21 cellular contexts compared by ENCODE assay signal in the genomic region with DNA sequence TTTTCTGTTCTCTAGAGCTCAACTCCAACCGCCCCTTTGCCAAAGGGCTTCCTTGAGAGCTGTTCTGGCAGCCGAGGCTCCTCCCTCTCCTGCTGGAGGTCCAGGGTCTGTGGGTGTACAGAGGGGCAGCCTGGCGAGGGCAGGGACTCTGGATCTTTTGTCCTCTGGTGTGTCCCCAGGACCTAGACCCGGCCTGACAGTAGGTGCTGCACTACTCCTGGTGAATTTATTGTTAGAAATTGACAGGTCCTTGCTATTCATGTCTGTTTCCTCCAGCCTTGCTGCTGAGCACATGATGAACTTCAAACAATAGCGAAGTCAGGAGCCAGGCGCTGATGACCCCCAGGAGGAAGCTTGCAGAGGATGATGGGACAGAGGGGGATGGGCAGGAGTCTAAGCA.
DNase-seq lines count a peak whose midpoint lies in the region; ATAC-seq, FAIRE-seq and TF ChIP-seq lines count a peak whose summit lies in the region.
"Had no signal": no experiment of that assay in that cellular context is flagged by ENCODE, and none has a peak within 500 bp of the region (broad histone marks: within the 10 kb centered on the region; RNA-seq: fewer than 3 reads in every experiment).

No MANE protein-coding gene starts in this region.

- H3K36me3 ChIP-seq in HEK293 (ENCODE audit: control insufficient read depth in 2 of 2, insufficient read depth in 1 of 2, low read length in 2 of 2) (no peaks in the 10 kb centered on the region), PC-9 (ENCODE audit: low read depth) (0 out of 2 replicates have a peak, but pooled peaks cover 7% of the 10 kb centered on the region), HepG2 (replicated peaks in 1 of 2; ENCODE audit: control insufficient read depth in 1 of 2, insufficient read depth in 2 of 2, low read length in 2 of 2) (no peaks in the 10 kb centered on the region), neuronal stem cell (replicated peaks in 1 of 2; ENCODE audit: control insufficient read depth in 2 of 2, insufficient read depth in 2 of 2, low read length in 2 of 2) (no peaks in the 10 kb centered on the region)

- H3K79me2 ChIP-seq in PC-9 (ENCODE audit: low read depth) (no peaks in the 10 kb centered on the region), HepG2 (ENCODE audit: insufficient read depth, low read length) (no peaks in the 10 kb centered on the region)

- no peak overlapping the region for H4K91ac ChIP-seq in neuronal stem cell (ENCODE audit: low read depth, low read length, poor library complexity)

- H3K36me3 Mint-ChIP-seq in stimulated activated memory B cell treated with anti-CD40 and anti-IgM and Interleukin-4, amounts not matched to agents 10 μg/mL and 1 μg/mL and 100 μg/mL, for 72 hours: peaks cover 8% of the 10 kb centered on the region
- H3K36me3 Mint-ChIP-seq: IgD-negative memory B cell had no signal

- no peak for TF ChIP-seq EP300 in HepG2 (IDR thresholded peaks at IDR 0.05; ENCODE audit: low read depth in 2 of 2, low read length in 2 of 2)
- no peak for TF ChIP-seq EP300 in HepG2 (CRISPR knock-in tag; IDR thresholded peaks at IDR 0.05; ENCODE audit: borderline replicate concordance)

- FAIRE-seq in HepG2 (lab: Jason Lieb, UNC): no peak
- FAIRE-seq: A204.1, D721Med, G401.6, GM12891, GM19239, H1 had no signal

- POLR2A ChIA-PET in HEK293 (lab: Yijun Ruan, JAX) (no interaction called here), PC-9 (lab: Charles Lee; ENCODE audit: unreplicated experiment) (interaction anchor here (0.6 to 0.7 kb wide), 2 partner anchors 35 to 95 kb away, joined by 3 read pairs; no protein-coding TSS in a partner anchor), HepG2 (lab: Yijun Ruan, JAX) (no interaction called here)

- H3K4me2 ChIP-seq in PC-9: peak overlapping the region; percentile 32
- H3K4me2 ChIP-seq in HepG2 (ENCODE audit: low read depth, low read length): no peak overlapping the region
- H3K4me2 ChIP-seq in neuronal stem cell (ENCODE audit: insufficient read depth, low read length, poor library complexity, severe bottlenecking): no peak overlapping the region

- no peak overlapping the region for H3K4ac ChIP-seq in neuronal stem cell (ENCODE audit: low read length)

- H3K14ac ChIP-seq in neuronal stem cell (ENCODE audit: low read length): no peak overlapping the region

- H2BK120ac ChIP-seq in neuronal stem cell (ENCODE audit: low read depth, low read length): no peak overlapping the region

- 25% methylated on average over 6 of the region's 6 CpGs for WGBS in HepG2 (ENCODE audit: low lambda C conversion rate)
- WGBS in neuronal stem cell (ENCODE audit: extremely low coverage in 2 of 2, insufficient read length in 2 of 2, insufficient replicate concordance in 1 of 2), 2 donors: no CpG with 5 or more reads among the region's 6 CpGs

- peaks cover 46% of the 10 kb centered on the region for H3K27me3 Mint-ChIP-seq in stimulated activated memory B cell treated with anti-CD40 and anti-IgM and Interleukin-4, amounts not matched to agents 10 μg/mL and 1 μg/mL and 100 μg/mL, for 72 hours

- intact Hi-C loops in PC-9 (cut with micrococcal nuclease; ENCODE audit: unreplicated experiment) (no loop called here), HepG2 (cut with micrococcal nuclease; ENCODE audit: unreplicated experiment) (no loop called here)

- in situ Hi-C loops in HepG2 (cut with HindIII; ENCODE audit: extremely low pct_ligation_motif_present, low pct_unique_long_range_greater_than_20kb): no loop called here

- no peak overlapping the region for H2BK12ac ChIP-seq in neuronal stem cell (ENCODE audit: low read length)

- no peaks in the 10 kb centered on the region for H3K9me2 ChIP-seq in PC-9 (ENCODE audit: insufficient read depth)

- peaks cover 8% of the 10 kb centered on the region for H3K4me1 Mint-ChIP-seq in stimulated activated memory B cell treated with anti-CD40 and anti-IgM and Interleukin-4, amounts not matched to agents 10 μg/mL and 1 μg/mL and 100 μg/mL, for 72 hours

- H3F3A ChIP-seq in PC-9 (ENCODE audit: insufficient read depth, low read depth): peaks cover 15% of the 10 kb centered on the region

- H3K27ac Mint-ChIP-seq in stimulated activated memory B cell treated with anti-CD40 and anti-IgM and Interleukin-4, amounts not matched to agents 10 μg/mL and 1 μg/mL and 100 μg/mL, for 72 hours: no peak overlapping the region
- H3K27ac Mint-ChIP-seq: CD4-positive, alpha-beta T cell had no signal

- DNase-seq in PC-9 (no peak), HepG2 (ENCODE audit: low spot score) (no peak), neuronal stem cell (ENCODE audit: low spot score) (no peak), cerebellar cortex (ENCODE audit: low spot score) (no peak)
- no peak for DNase-seq in stimulated activated CD4-positive, alpha-beta T cell treated with anti-CD3 and anti-CD28 coated beads, Interleukin-4, amount 100 ng/mL, for 4 hours
- DNase-seq: ACHN; AML-193; Caco-2; CD4-positive, alpha-beta T cell; H9 had no signal

- no peak overlapping the region for H4K8ac ChIP-seq in neuronal stem cell (ENCODE audit: low read depth, low read length)

- TF ChIP-seq CTCF in HEK293 (tag by site-specific recombination; IDR thresholded peaks at IDR 0.05) (no peak), PC-9 (conservative IDR thresholded peaks at IDR 0.05) (no peak), HepG2 (CRISPR knock-in tag; IDR thresholded peaks at IDR 0.05) (no peak)

- TF ChIP-seq POLR2A in HepG2 (IDR thresholded peaks at IDR 0.05; ENCODE audit: insufficient read depth in 1 of 2, low read depth in 2 of 2, low read length in 2 of 2): no peak

- CTCF ChIA-PET in HEK293 (lab: Yijun Ruan, JAX): interaction anchor here (0.6 kb wide), 1 partner anchor 49 kb away, joined by 3 read pairs; no protein-coding TSS in a partner anchor
- CTCF ChIA-PET in PC-9 (lab: Charles Lee): no interaction called here
- CTCF ChIA-PET in HepG2 (lab: Yijun Ruan, JAX; ENCODE audit: low intra/inter-chr PET ratio, low total read pairs): no interaction called here

- H3K9me3 ChIP-seq in HEK293 (ENCODE audit: control insufficient read depth, insufficient read depth, low read depth, low read length): no peaks in the 10 kb centered on the region
- no peaks in the 10 kb centered on the region for H3K9me3 ChIP-seq in PC-9 (ENCODE audit: insufficient read depth, low read depth)
- no peaks in the 10 kb centered on the region for H3K9me3 ChIP-seq in HepG2 (ENCODE audit: low read length)
- peaks cover 0 to 3% of the 10 kb centered on the region in 2 donors for H3K9me3 ChIP-seq in neuronal stem cell (replicated peaks in 1 of 2; ENCODE audit: control insufficient read depth in 2 of 2, insufficient read depth in 1 of 2, low read depth in 1 of 2, low read length in 2 of 2)

- no peak overlapping the region for H2BK15ac ChIP-seq in neuronal stem cell (ENCODE audit: low read length)

- peaks cover 11% of the 10 kb centered on the region for H3K9me3 Mint-ChIP-seq in stimulated activated memory B cell treated with anti-CD40 and anti-IgM and Interleukin-4, amounts not matched to agents 10 μg/mL and 1 μg/mL and 100 μg/mL, for 72 hours
- H3K9me3 Mint-ChIP-seq: CD4-positive, alpha-beta T cell had no signal

- H4K20me1 ChIP-seq in PC-9 (ENCODE audit: insufficient read depth): no peaks in the 10 kb centered on the region
- H4K20me1 ChIP-seq in HepG2 (ENCODE audit: insufficient read depth, low read length): no peaks in the 10 kb centered on the region

- no peak overlapping the region for H2AFZ ChIP-seq in PC-9
- H2AFZ ChIP-seq in HepG2 (ENCODE audit: low read length): no peak overlapping the region
- peak overlapping the region; percentile 43 for H2AFZ ChIP-seq in neuronal stem cell (ENCODE audit: low read length)

- H3K27ac ChIP-seq in HEK293 (ENCODE audit: extremely low read depth, low read depth, low read length) (no peak overlapping the region), PC-9 (peak overlapping the region; percentile 36), HepG2 (ENCODE audit: extremely low read length, insufficient read depth, low read length) (no peak overlapping the region), neuronal stem cell (replicated peaks; ENCODE audit: low read length) (no peak overlapping the region)
- H3K27ac ChIP-seq: C4-2B had no signal

- H3K4me3 ChIP-seq in HEK293 (ENCODE audit: low read depth, low read length) (no peak overlapping the region), PC-9 (no peak overlapping the region), HepG2 (replicated peaks in 1 of 3; ENCODE audit: insufficient read depth in 1 of 3, low read depth in 2 of 3, low read length in 3 of 3) (no peak overlapping the region), neuronal stem cell (ENCODE audit: low read length in 2 of 2) (no peak overlapping the region)

- no peak overlapping the region for H3K4me3 Mint-ChIP-seq in stimulated activated memory B cell treated with anti-CD40 and anti-IgM and Interleukin-4, amounts not matched to agents 10 μg/mL and 1 μg/mL and 100 μg/mL, for 72 hours
- H3K4me3 Mint-ChIP-seq: CD4-positive, alpha-beta T cell; H9; IgD-negative memory B cell had no signal

- no peak overlapping the region for H3K18ac ChIP-seq in neuronal stem cell (ENCODE audit: low read length)

- peak overlapping the region; percentile 31 for H2AK5ac ChIP-seq in neuronal stem cell (ENCODE audit: low read depth, low read length)

- no peaks in the 10 kb centered on the region for H3K79me1 ChIP-seq in neuronal stem cell (ENCODE audit: low read depth, low read length)

- no peak for ATAC-seq in HepG2
- ATAC-seq in HG03039 (IDR thresholded peaks at IDR 0.05; ENCODE audit: unreplicated experiment): no peak
- no peak for ATAC-seq in stimulated activated memory B cell treated with anti-CD40 and anti-IgM and Interleukin-4, amounts not matched to agents 10 μg/mL and 1 μg/mL and 100 μg/mL, for 72 hours

- TF ChIP-seq RAD21 in HepG2 (CRISPR knock-in tag; IDR thresholded peaks at IDR 0.05): no peak

- no peak overlapping the region for H3K23ac ChIP-seq in neuronal stem cell (ENCODE audit: low read depth, low read length, poor library complexity)

- no peaks in the 10 kb centered on the region for H3K27me3 ChIP-seq in PC-9 (ENCODE audit: insufficient read depth, low read depth)
- H3K27me3 ChIP-seq in HepG2 (ENCODE audit: control insufficient read depth in 1 of 2, insufficient read depth in 2 of 2, low read length in 2 of 2): peaks cover 0 to 18% of the 10 kb centered on the region in 2 experiments; a peak in 2 of 5 replicates
- H3K27me3 ChIP-seq in neuronal stem cell (ENCODE audit: control insufficient read depth in 3 of 3, insufficient read depth in 3 of 3, low read depth in 1 of 3, low read length in 3 of 3): no peaks in the 10 kb centered on the region

- no peak overlapping the region for H2BK5ac ChIP-seq in neuronal stem cell (ENCODE audit: low read length)

- H3K4me1 ChIP-seq in HEK293 (ENCODE audit: control insufficient read depth, insufficient read depth, low read length): no peaks in the 10 kb centered on the region
- peaks cover 30% of the 10 kb centered on the region for H3K4me1 ChIP-seq in PC-9 (replicated peaks; ENCODE audit: insufficient read depth)
- 0 out of 2 replicates have a peak, but pooled peaks cover 6% of the 10 kb centered on the region for H3K4me1 ChIP-seq in HepG2 (ENCODE audit: insufficient read depth, low read length)
- peaks cover 9 to 11% of the 10 kb centered on the region in 2 donors for H3K4me1 ChIP-seq in neuronal stem cell (ENCODE audit: control insufficient read depth in 2 of 2, insufficient read depth in 1 of 2, low read depth in 1 of 2, low read length in 2 of 2)
- H3K4me1 ChIP-seq: Caco-2 had no signal

- BruUV-seq in PC-9 (replicated peaks; lab: Mats Ljungman, UMichigan): no TSS peak
- no TSS peak for BruUV-seq in HepG2 (replicated peaks; lab: Mats Ljungman, UMichigan)

- H3K9ac ChIP-seq in HepG2 (ENCODE audit: insufficient read depth, low read depth, low read length): no peak overlapping the region
- H3K9ac ChIP-seq in neuronal stem cell (ENCODE audit: low read depth, low read length, poor library complexity): no peak overlapping the region
